Comparison of ENCODE assay signal across 30 cellular contexts in the genomic region with DNA sequence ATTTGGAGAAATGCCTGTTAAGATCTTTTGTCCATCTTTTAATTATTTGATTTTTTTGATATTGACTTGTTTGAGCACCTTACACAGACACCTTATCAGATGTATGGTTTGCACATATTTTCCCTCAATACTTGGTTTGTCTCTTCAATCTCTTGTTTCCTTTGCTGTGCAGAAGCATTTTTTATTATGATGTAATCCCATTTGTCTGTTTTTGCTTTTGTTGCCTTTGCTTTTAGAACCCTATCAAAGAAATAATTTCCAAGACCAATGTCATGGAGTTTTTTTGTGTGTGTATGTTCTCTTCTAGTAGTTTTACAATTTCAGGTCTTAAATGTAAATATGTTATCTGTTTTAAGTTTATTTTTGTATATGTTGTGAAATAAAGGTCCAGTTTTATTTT.
DNase-seq lines count a peak whose midpoint lies in the region; ATAC-seq, FAIRE-seq and TF ChIP-seq lines count a peak whose summit lies in the region.
"Had no signal": no experiment of that assay in that cellular context is flagged by ENCODE, and none has a peak within 500 bp of the region (broad histone marks: within the 10 kb centered on the region; RNA-seq: fewer than 3 reads in every experiment).

No MANE protein-coding gene starts in this region.

- no peak overlapping the region for H3K9ac ChIP-seq in HepG2 (ENCODE audit: insufficient read depth, low read depth, low read length)
- H3K9ac ChIP-seq: BLaER1; BLaER1 treated with 17β-estradiol and CSF1 and Interleukin-3, amounts not matched to agents 10 nM and 100 nM had no signal

- H3K79me2 ChIP-seq in HepG2 (ENCODE audit: insufficient read depth, low read length), result no peaks in the 10 kb centered on the region

- H3K9me3 ChIP-seq in HepG2 (ENCODE audit: low read length) (no peaks in the 10 kb centered on the region), right lobe of liver (no peaks in the 10 kb centered on the region), HEK293 (ENCODE audit: control insufficient read depth, insufficient read depth, low read depth, low read length) (no peaks in the 10 kb centered on the region)
- H3K9me3 ChIP-seq: A549; BE2C; BLaER1; BLaER1 treated with 17β-estradiol and CSF1 and Interleukin-3, amounts not matched to agents 10 nM and 100 nM; Caco-2 had no signal

- CTCF ChIA-PET in HepG2 (lab: Yijun Ruan, JAX; ENCODE audit: low intra/inter-chr PET ratio, low total read pairs) (no interaction called here), HEK293 (lab: Yijun Ruan, JAX) (no interaction called here)

- no peak overlapping the region for H2AFZ ChIP-seq in HepG2 (ENCODE audit: low read length)

- no peak for TF ChIP-seq RAD21 in HepG2 (CRISPR knock-in tag; IDR thresholded peaks at IDR 0.05)

- H3K27me3 ChIP-seq in HepG2 (ENCODE audit: control insufficient read depth in 1 of 2, insufficient read depth in 2 of 2, low read length in 2 of 2) (no peaks in the 10 kb centered on the region; a peak in 1 of 5 replicates), right lobe of liver (no peaks in the 10 kb centered on the region)
- H3K27me3 ChIP-seq: BE2C; BLaER1; BLaER1 treated with 17β-estradiol and CSF1 and Interleukin-3, amounts not matched to agents 10 nM and 100 nM had no signal

- H3K4me2 ChIP-seq in HepG2 (ENCODE audit: low read depth, low read length), result no peak overlapping the region
- H3K4me2 ChIP-seq: A549; BLaER1; BLaER1 treated with 17β-estradiol and CSF1 and Interleukin-3, amounts not matched to agents 10 nM and 100 nM had no signal

- TF ChIP-seq EP300 in HepG2 (IDR thresholded peaks at IDR 0.05; ENCODE audit: low read depth in 2 of 2, low read length in 2 of 2) (no peak), HepG2 (CRISPR knock-in tag; IDR thresholded peaks at IDR 0.05; ENCODE audit: borderline replicate concordance) (no peak)

- H3K4me1 ChIP-seq in HepG2 (ENCODE audit: insufficient read depth, low read length), result no peaks in the 10 kb centered on the region
- no peaks in the 10 kb centered on the region for H3K4me1 ChIP-seq in right lobe of liver
- H3K4me1 ChIP-seq in HEK293 (ENCODE audit: control insufficient read depth, insufficient read depth, low read length), result no peaks in the 10 kb centered on the region
- H3K4me1 ChIP-seq: A549; BE2C; BLaER1; BLaER1 treated with 17β-estradiol and CSF1 and Interleukin-3, amounts not matched to agents 10 nM and 100 nM; Caco-2 had no signal

- TF ChIP-seq POLR2A in HepG2 (IDR thresholded peaks at IDR 0.05; ENCODE audit: insufficient read depth in 1 of 2, low read depth in 2 of 2, low read length in 2 of 2) (no peak), right lobe of liver (IDR thresholded peaks at IDR 0.05) (no peak)

- H3K36me3 ChIP-seq in HepG2 (replicated peaks in 1 of 2; ENCODE audit: control insufficient read depth in 1 of 2, insufficient read depth in 2 of 2, low read length in 2 of 2), result no peaks in the 10 kb centered on the region
- no peaks in the 10 kb centered on the region for H3K36me3 ChIP-seq in right lobe of liver
- no peaks in the 10 kb centered on the region for H3K36me3 ChIP-seq in HEK293 (ENCODE audit: control insufficient read depth in 2 of 2, insufficient read depth in 1 of 2, low read length in 2 of 2)
- H3K36me3 ChIP-seq: BE2C; BLaER1; BLaER1 treated with 17β-estradiol and CSF1 and Interleukin-3, amounts not matched to agents 10 nM and 100 nM had no signal

- H3K27ac ChIP-seq in HepG2 (ENCODE audit: extremely low read length, insufficient read depth, low read length) (no peak overlapping the region), right lobe of liver (no peak overlapping the region), HEK293 (ENCODE audit: extremely low read depth, low read depth, low read length) (no peak overlapping the region)
- H3K27ac ChIP-seq: 22Rv1; A549; BLaER1; BLaER1 treated with 17β-estradiol and CSF1 and Interleukin-3, amounts not matched to agents 10 nM and 100 nM; C4-2B had no signal

- DNase-seq in HepG2 (ENCODE audit: low spot score), result no peak
- no peak for DNase-seq in right lobe of liver
- no peak for DNase-seq in NCI-H82 treated with DMSO at 0.1 percent for 48 hours (lab: John Stamatoyannopoulos, UW; ENCODE audit: unreplicated experiment)
- DNase-seq: 8988T; ACHN; AML-193; BE2C; C1 segment of cervical spinal cord; Caco-2; Calu3; CD4-positive, alpha-beta memory T cell; CD4-positive, alpha-beta T cell; CD4-positive, CD25-positive, alpha-beta regulatory T cell; CD8-positive, alpha-beta memory T cell; CD8-positive, alpha-beta T cell; COR-L47; DMS 273 treated with DMSO at 0.1 percent for 48 hours; DMS153; DMS53; DMS79; DMS79 treated with DMSO at 0.1 percent for 48 hours; DND-41; EL had no signal

- intact Hi-C loops in HepG2 (cut with micrococcal nuclease; ENCODE audit: unreplicated experiment), result no loop called here
- intact Hi-C loops in right lobe of liver (cut with DNase I), result no loop called here

- no TSS peak for BruUV-seq in HepG2 (replicated peaks; lab: Mats Ljungman, UMichigan)

- TF ChIP-seq CTCF in HepG2 (CRISPR knock-in tag; IDR thresholded peaks at IDR 0.05) (no peak), right lobe of liver (IDR thresholded peaks at IDR 0.05) (no peak), HEK293 (tag by site-specific recombination; IDR thresholded peaks at IDR 0.05) (no peak)

- in situ Hi-C loops in HepG2 (cut with HindIII; ENCODE audit: extremely low pct_ligation_motif_present, low pct_unique_long_range_greater_than_20kb), result no loop called here

- no peak overlapping the region for H3K4me3 ChIP-seq in HepG2 (replicated peaks in 1 of 3; ENCODE audit: insufficient read depth in 1 of 3, low read depth in 2 of 3, low read length in 3 of 3)
- no peak overlapping the region for H3K4me3 ChIP-seq in right lobe of liver
- H3K4me3 ChIP-seq in HEK293 (ENCODE audit: low read depth, low read length), result no peak overlapping the region
- H3K4me3 ChIP-seq: A549; BLaER1; BLaER1 treated with 17β-estradiol and CSF1 and Interleukin-3, amounts not matched to agents 10 nM and 100 nM had no signal

- H4K20me1 ChIP-seq in HepG2 (ENCODE audit: insufficient read depth, low read length), result no peaks in the 10 kb centered on the region
- H4K20me1 ChIP-seq: BLaER1; BLaER1 treated with 17β-estradiol and CSF1 and Interleukin-3, amounts not matched to agents 10 nM and 100 nM had no signal

- no peak for FAIRE-seq in HepG2 (lab: Jason Lieb, UNC)
- FAIRE-seq: A204.1, A549 had no signal

- POLR2A ChIA-PET in HepG2 (lab: Yijun Ruan, JAX), result no interaction called here
- POLR2A ChIA-PET in HEK293 (lab: Yijun Ruan, JAX), result no interaction called here

- ATAC-seq in HepG2 (no peak), right lobe of liver (no peak)
- ATAC-seq: A549; CD8-positive, alpha-beta T cell had no signal

TF ChIP-seq in HepG2, 621 proteins besides CTCF, POLR2A, EP300 and RAD21:
- peak; percentile 69 for TF ChIP-seq ATF7 (IDR thresholded peaks at IDR 0.05)
- TF ChIP-seq ATF7 (CRISPR knock-in tag; IDR thresholded peaks at IDR 0.05), result no peak
- TF ChIP-seq ATF1 (CRISPR knock-in tag; IDR thresholded peaks at IDR 0.05), result no peak
- no peak for TF ChIP-seq ZNF337 (CRISPR knock-in tag; IDR thresholded peaks at IDR 0.05; ENCODE audit: borderline replicate concordance, low read depth)
- no peak for TF ChIP-seq ZMAT3 (CRISPR knock-in tag; conservative IDR thresholded peaks at IDR 0.05)
- no peak for TF ChIP-seq ONECUT2 (CRISPR knock-in tag; IDR thresholded peaks at IDR 0.05)
- no peak for TF ChIP-seq ZNF570 (CRISPR knock-in tag; IDR thresholded peaks at IDR 0.05; ENCODE audit: borderline replicate concordance)
- TF ChIP-seq, protein P1, sequence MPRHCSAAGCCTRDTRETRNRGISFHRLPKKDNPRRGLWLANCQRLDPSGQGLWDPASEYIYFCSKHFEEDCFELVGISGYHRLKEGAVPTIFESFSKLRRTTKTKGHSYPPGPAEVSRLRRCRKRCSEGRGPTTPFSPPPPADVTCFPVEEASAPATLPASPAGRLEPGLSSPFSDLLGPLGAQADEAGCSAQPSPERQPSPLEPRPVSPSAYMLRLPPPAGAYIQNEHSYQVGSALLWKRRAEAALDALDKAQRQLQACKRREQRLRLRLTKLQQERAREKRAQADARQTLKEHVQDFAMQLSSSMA (CRISPR knock-in tag; IDR thresholded peaks at IDR 0.05), result no peak
TF ChIP-seq in HepG2: peak in this region for 1.

TF ChIP-seq in HEK293, 187 proteins besides CTCF, POLR2A, EP300 and RAD21:
- TF ChIP-seq, protein P2, sequence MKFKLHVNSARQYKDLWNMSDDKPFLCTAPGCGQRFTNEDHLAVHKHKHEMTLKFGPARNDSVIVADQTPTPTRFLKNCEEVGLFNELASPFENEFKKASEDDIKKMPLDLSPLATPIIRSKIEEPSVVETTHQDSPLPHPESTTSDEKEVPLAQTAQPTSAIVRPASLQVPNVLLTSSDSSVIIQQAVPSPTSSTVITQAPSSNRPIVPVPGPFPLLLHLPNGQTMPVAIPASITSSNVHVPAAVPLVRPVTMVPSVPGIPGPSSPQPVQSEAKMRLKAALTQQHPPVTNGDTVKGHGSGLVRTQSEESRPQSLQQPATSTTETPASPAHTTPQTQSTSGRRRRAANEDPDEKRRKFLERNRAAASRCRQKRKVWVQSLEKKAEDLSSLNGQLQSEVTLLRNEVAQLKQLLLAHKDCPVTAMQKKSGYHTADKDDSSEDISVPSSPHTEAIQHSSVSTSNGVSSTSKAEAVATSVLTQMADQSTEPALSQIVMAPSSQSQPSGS (tag by site-specific recombination; IDR thresholded peaks at IDR 0.05; ENCODE audit: low read depth), result peak; percentile 62; the same call in 1 of the 2 replicates
- no peak for TF ChIP-seq ZSCAN30 (tag by site-specific recombination; IDR thresholded peaks at IDR 0.05)
